ENCODE assay signal across 2 cellular contexts in genomic region chr3:197498499-197499241, GRCh38.
A peak's percentile ranks its signal among the peaks of the same experiment; 100 is the strongest.
TF ChIP-seq lines count a peak whose summit lies in the region.

No MANE protein-coding gene starts in this region.

TF ChIP-seq in HCT116, 20 proteins besides CTCF, POLR2A, EP300 and RAD21:
- TF ChIP-seq POLR2AphosphoS5 (IDR thresholded peaks at IDR 0.05; ENCODE audit: low read depth, low read length) (no peak), JUND (IDR thresholded peaks at IDR 0.05) (no peak), SIN3A (IDR thresholded peaks at IDR 0.05; ENCODE audit: low read depth) (no peak), YY1 (IDR thresholded peaks at IDR 0.05; ENCODE audit: extremely low read depth, insufficient replicate concordance, low read depth, low read length) (no peak), ZNF274 (IDR thresholded peaks at IDR 0.05; ENCODE audit: low read depth, low read length) (no peak), EZH2phosphoT487 (IDR thresholded peaks at IDR 0.05; ENCODE audit: borderline replicate concordance) (no peak), EGR1 (IDR thresholded peaks at IDR 0.05; ENCODE audit: low read depth) (no peak), CEBPB (IDR thresholded peaks at IDR 0.05; ENCODE audit: low read depth) (no peak), SP1 (IDR thresholded peaks at IDR 0.05; ENCODE audit: low read depth) (no peak), ELF1 (IDR thresholded peaks at IDR 0.05; ENCODE audit: borderline replicate concordance, low read depth) (no peak)
- TF ChIP-seq, protein P1, sequence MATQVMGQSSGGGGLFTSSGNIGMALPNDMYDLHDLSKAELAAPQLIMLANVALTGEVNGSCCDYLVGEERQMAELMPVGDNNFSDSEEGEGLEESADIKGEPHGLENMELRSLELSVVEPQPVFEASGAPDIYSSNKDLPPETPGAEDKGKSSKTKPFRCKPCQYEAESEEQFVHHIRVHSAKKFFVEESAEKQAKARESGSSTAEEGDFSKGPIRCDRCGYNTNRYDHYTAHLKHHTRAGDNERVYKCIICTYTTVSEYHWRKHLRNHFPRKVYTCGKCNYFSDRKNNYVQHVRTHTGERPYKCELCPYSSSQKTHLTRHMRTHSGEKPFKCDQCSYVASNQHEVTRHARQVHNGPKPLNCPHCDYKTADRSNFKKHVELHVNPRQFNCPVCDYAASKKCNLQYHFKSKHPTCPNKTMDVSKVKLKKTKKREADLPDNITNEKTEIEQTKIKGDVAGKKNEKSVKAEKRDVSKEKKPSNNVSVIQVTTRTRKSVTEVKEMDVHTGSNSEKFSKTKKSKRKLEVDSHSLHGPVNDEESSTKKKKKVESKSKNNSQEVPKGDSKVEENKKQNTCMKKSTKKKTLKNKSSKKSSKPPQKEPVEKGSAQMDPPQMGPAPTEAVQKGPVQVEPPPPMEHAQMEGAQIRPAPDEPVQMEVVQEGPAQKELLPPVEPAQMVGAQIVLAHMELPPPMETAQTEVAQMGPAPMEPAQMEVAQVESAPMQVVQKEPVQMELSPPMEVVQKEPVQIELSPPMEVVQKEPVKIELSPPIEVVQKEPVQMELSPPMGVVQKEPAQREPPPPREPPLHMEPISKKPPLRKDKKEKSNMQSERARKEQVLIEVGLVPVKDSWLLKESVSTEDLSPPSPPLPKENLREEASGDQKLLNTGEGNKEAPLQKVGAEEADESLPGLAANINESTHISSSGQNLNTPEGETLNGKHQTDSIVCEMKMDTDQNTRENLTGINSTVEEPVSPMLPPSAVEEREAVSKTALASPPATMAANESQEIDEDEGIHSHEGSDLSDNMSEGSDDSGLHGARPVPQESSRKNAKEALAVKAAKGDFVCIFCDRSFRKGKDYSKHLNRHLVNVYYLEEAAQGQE (IDR thresholded peaks at IDR 0.05; ENCODE audit: low read depth) = no peak

TF ChIP-seq in K562, 482 proteins besides CTCF, POLR2A, EP300 and RAD21:
- TF ChIP-seq RUNX1 (IDR thresholded peaks at IDR 0.05; ENCODE audit: low read depth) = no peak
- TF ChIP-seq, protein P2, sequence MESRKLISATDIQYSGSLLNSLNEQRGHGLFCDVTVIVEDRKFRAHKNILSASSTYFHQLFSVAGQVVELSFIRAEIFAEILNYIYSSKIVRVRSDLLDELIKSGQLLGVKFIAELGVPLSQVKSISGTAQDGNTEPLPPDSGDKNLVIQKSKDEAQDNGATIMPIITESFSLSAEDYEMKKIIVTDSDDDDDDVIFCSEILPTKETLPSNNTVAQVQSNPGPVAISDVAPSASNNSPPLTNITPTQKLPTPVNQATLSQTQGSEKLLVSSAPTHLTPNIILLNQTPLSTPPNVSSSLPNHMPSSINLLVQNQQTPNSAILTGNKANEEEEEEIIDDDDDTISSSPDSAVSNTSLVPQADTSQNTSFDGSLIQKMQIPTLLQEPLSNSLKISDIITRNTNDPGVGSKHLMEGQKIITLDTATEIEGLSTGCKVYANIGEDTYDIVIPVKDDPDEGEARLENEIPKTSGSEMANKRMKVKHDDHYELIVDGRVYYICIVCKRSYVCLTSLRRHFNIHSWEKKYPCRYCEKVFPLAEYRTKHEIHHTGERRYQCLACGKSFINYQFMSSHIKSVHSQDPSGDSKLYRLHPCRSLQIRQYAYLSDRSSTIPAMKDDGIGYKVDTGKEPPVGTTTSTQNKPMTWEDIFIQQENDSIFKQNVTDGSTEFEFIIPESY (CRISPR knock-in tag; IDR thresholded peaks at IDR 0.05) = peak; percentile 76
